In genomic region chr11:77146261-77147035, GRCh38 we compare ENCODE assay signal across 1 cellular context.
TF ChIP-seq lines count a peak whose summit lies in the region.

No MANE protein-coding gene starts in this region.

TF ChIP-seq in H1, 55 proteins besides CTCF, POLR2A, EP300 and RAD21:
- TF ChIP-seq FOSL1 (IDR thresholded peaks at IDR 0.05; ENCODE audit: insufficient read depth, low read depth, low read length): no peak
- no peak for TF ChIP-seq CHD2 (IDR thresholded peaks at IDR 0.05; ENCODE audit: low read length)
- TF ChIP-seq, protein P1, sequence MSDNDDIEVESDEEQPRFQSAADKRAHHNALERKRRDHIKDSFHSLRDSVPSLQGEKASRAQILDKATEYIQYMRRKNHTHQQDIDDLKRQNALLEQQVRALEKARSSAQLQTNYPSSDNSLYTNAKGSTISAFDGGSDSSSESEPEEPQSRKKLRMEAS (IDR thresholded peaks at IDR 0.05): no peak
- no peak for TF ChIP-seq SP2 (IDR thresholded peaks at IDR 0.05; ENCODE audit: low read length)
- no peak for TF ChIP-seq CREB1 (IDR thresholded peaks at IDR 0.05)
- no peak for TF ChIP-seq SP4 (IDR thresholded peaks at IDR 0.05; ENCODE audit: low read length)
- TF ChIP-seq, protein P2, sequence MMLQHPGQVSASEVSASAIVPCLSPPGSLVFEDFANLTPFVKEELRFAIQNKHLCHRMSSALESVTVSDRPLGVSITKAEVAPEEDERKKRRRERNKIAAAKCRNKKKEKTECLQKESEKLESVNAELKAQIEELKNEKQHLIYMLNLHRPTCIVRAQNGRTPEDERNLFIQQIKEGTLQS (IDR thresholded peaks at IDR 0.05; ENCODE audit: insufficient read depth, low read depth, low read length): no peak
- no peak for TF ChIP-seq SRF (IDR thresholded peaks at IDR 0.05; ENCODE audit: low read depth, low read length)
- no peak for TF ChIP-seq USF2 (IDR thresholded peaks at IDR 0.05; ENCODE audit: low read length)
- no peak for TF ChIP-seq CHD7 (IDR thresholded peaks at IDR 0.05; ENCODE audit: insufficient replicate concordance, low read length)
- TF ChIP-seq BCL11A (IDR thresholded peaks at IDR 0.05; ENCODE audit: low read depth in 2 of 2, low read length in 2 of 2): no peak
- TF ChIP-seq NRF1 (IDR thresholded peaks at IDR 0.05; ENCODE audit: low read depth, low read length): no peak
- TF ChIP-seq PHF8 (conservative IDR thresholded peaks at IDR 0.05; ENCODE audit: low read depth, low read length): no peak
- no peak for TF ChIP-seq ASH2L (IDR thresholded peaks at IDR 0.05; ENCODE audit: low read length)
- TF ChIP-seq RNF2 (IDR thresholded peaks at IDR 0.05; ENCODE audit: borderline replicate concordance, low read depth, low read length, missing control alignments, poor library complexity, severe bottlenecking): no peak
- no peak for TF ChIP-seq SIN3A (conservative IDR thresholded peaks at IDR 0.05 in 1 of 2, IDR thresholded peaks at IDR 0.05 in 1 of 2; ENCODE audit: low read depth in 1 of 2, low read length in 2 of 2)
- TF ChIP-seq KDM5A (IDR thresholded peaks at IDR 0.05; ENCODE audit: low read length): no peak
- no peak for TF ChIP-seq EZH2 (IDR thresholded peaks at IDR 0.05; ENCODE audit: low read depth, low read length, severe bottlenecking)
- TF ChIP-seq RFX5 (IDR thresholded peaks at IDR 0.05; ENCODE audit: borderline replicate concordance, low read depth, low read length): no peak
